Comparison of ENCODE assay signal across 8 cellular contexts in the genomic region with DNA sequence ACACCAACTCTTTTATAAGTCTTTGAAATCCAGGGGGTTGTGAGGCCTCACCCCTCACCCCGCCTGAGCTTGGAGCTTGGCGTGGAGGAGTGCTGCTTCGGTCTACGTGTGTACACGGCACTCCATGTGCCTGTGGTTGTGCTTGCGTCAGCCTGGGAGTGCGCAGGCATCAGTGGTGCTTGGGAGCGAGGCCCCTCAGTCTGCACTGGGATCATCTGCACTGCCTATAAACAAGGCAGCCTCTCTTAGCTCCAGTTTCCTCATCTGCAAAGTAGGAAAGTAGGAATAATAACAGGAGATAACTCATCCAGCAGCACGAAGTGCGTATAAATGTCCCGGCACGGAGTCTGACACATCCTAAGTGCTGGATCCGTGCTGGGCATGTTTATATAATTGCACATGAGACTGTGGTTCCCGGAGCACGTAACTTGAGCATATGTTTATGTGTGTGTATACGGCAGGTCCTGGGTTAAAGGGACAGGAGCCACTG. TPM values are rescaled to one million over a fixed set of nuclear protein-coding genes. Genes with fewer than 3 reads are reported as not detected.
DNase-seq lines count a peak whose midpoint lies in the region; FAIRE-seq and TF ChIP-seq lines count a peak whose summit lies in the region.

No MANE protein-coding gene starts in this region.

- no peak overlapping the region for H3K23ac ChIP-seq in H1 (ENCODE audit: insufficient read length)

- H2BK5ac ChIP-seq in H1 (ENCODE audit: low read depth, low read length): peak overlapping the region; percentile 89

- no peaks in the 10 kb centered on the region for H3K27me3 Mint-ChIP-seq in activated CD4-positive, alpha-beta memory T cell treated with anti-CD3 and anti-CD28 coated beads for 36 hours
- peaks cover 9% of the 10 kb centered on the region for H3K27me3 Mint-ChIP-seq in type B pancreatic cell

- no peak overlapping the region for H3K56ac ChIP-seq in H1 (replicated peaks; ENCODE audit: insufficient read length, low read depth, low read length)

- H3K27me3 ChIP-seq in ACC112 (ENCODE audit: insufficient read depth, low read length): no peaks in the 10 kb centered on the region
- H3K27me3 ChIP-seq in H1 (replicated peaks in 1 of 4; ENCODE audit: control insufficient read depth in 3 of 4, extremely low read depth in 1 of 4, insufficient read depth in 3 of 4, low read length in 3 of 4): peaks cover 0 to 10% (median 8%) of the 10 kb centered on the region in 4 experiments; a peak in 4 of 7 replicates
- no peaks in the 10 kb centered on the region for H3K27me3 ChIP-seq in muscle layer of duodenum (ENCODE audit: low read depth, low read length)

- H3K18ac ChIP-seq in H1 (ENCODE audit: extremely low read depth, low read length): peak overlapping the region; percentile 93

- peaks cover 11% of the 10 kb centered on the region for H3K23me2 ChIP-seq in H1 (ENCODE audit: low read depth, low read length)

- H3K36me3 ChIP-seq in ACC112 (ENCODE audit: insufficient read depth, low read length): no peaks in the 10 kb centered on the region
- no peaks in the 10 kb centered on the region for H3K36me3 ChIP-seq in H1 (ENCODE audit: control insufficient read depth in 2 of 4, insufficient read depth in 4 of 4, low read length in 3 of 4)
- H3K36me3 ChIP-seq in muscle layer of duodenum (ENCODE audit: control insufficient read depth in 1 of 2, insufficient read depth in 2 of 2, low read length in 2 of 2): no peaks in the 10 kb centered on the region

- H3K4me1 ChIP-seq in ACC112 (ENCODE audit: control insufficient read depth, insufficient read depth, low read length, unreplicated experiment): peaks cover 23% of the 10 kb centered on the region
- H3K4me1 ChIP-seq in H1 (replicated peaks in 1 of 4; ENCODE audit: control insufficient read depth in 3 of 4, insufficient read depth in 4 of 4, low read length in 3 of 4): peaks cover 16 to 31% (median 21%) of the 10 kb centered on the region in 4 experiments
- H3K4me1 ChIP-seq in muscle layer of duodenum (ENCODE audit: control insufficient read depth in 1 of 2, insufficient read depth in 2 of 2, low read length in 2 of 2): peaks cover 18 to 46% of the 10 kb centered on the region in 2 donors

- peaks cover 27% of the 10 kb centered on the region for H3K36me3 Mint-ChIP-seq in activated CD4-positive, alpha-beta memory T cell treated with anti-CD3 and anti-CD28 coated beads for 36 hours
- peaks cover 4% of the 10 kb centered on the region for H3K36me3 Mint-ChIP-seq in type B pancreatic cell

- peaks cover 0 to 2% of the 10 kb centered on the region in 2 experiments for H4K20me1 ChIP-seq in H1 (replicated peaks in 1 of 2; ENCODE audit: control insufficient read depth in 1 of 2, insufficient read depth in 2 of 2, low read length in 2 of 2)

- H3K79me1 ChIP-seq in H1 (ENCODE audit: low read depth, low read length): no peaks in the 10 kb centered on the region

- TF ChIP-seq CTCF in H1 (IDR thresholded peaks at IDR 0.05; ENCODE audit: control extremely low read depth in 1 of 3, insufficient read depth in 1 of 3, low read depth in 1 of 3, low read length in 3 of 3) (no peak), type B pancreatic cell (conservative IDR thresholded peaks at IDR 0.05) (no peak)

- no peak overlapping the region for H3K14ac ChIP-seq in H1 (ENCODE audit: insufficient read length)

- no peak for TF ChIP-seq POLR2A in H1 (IDR thresholded peaks at IDR 0.05; ENCODE audit: control extremely low read depth in 1 of 2, low read depth in 2 of 2, low read length in 2 of 2)

- DNase-seq in GM19239 (ENCODE audit: insufficient read length, low spot score) (no peak), HS-27A (ENCODE audit: low read depth) (peak; percentile 76), H1 (ENCODE audit: low read depth in 1 of 2, low spot score in 2 of 2) (no peak), type B pancreatic cell (ENCODE audit: extremely low spot score, unreplicated experiment) (no peak), NCI-H1930 (lab: John Stamatoyannopoulos, UW) (no peak)
- peak; percentile 64 for DNase-seq in activated CD4-positive, alpha-beta memory T cell treated with anti-CD3 and anti-CD28 coated beads for 36 hours

- H3K4me2 ChIP-seq in H1 (ENCODE audit: insufficient read depth in 1 of 2, low read depth in 2 of 2, low read length in 2 of 2): peak overlapping the region; percentile 72 to 86

- peak overlapping the region; percentile 87 for H3K4ac ChIP-seq in H1 (replicated peaks; ENCODE audit: insufficient read length, low read depth, low read length)

- H2AK5ac ChIP-seq in H1 (ENCODE audit: low read depth, low read length): 0 out of 2 replicates have a peak overlapping the region, but pooled peaks have one; percentile 47

- peak overlapping the region; percentile 97; the same call in 1 of the 2 replicates for H2BK20ac ChIP-seq in H1 (ENCODE audit: low read length)

- H3K27ac ChIP-seq in ACC112 (ENCODE audit: low read depth, low read length) (peak overlapping the region; percentile 98), H1 (ENCODE audit: low read depth, low read length) (no peak overlapping the region), muscle layer of duodenum (ENCODE audit: low read length) (peak overlapping the region; percentile 97)

- H2BK15ac ChIP-seq in H1 (ENCODE audit: low read length): peak overlapping the region; percentile 96

- peaks cover 46% of the 10 kb centered on the region for H3K4me1 Mint-ChIP-seq in activated CD4-positive, alpha-beta memory T cell treated with anti-CD3 and anti-CD28 coated beads for 36 hours (ENCODE audit: low read depth)
- H3K4me1 Mint-ChIP-seq in type B pancreatic cell (ENCODE audit: unreplicated experiment): peaks cover 51% of the 10 kb centered on the region

- peak overlapping the region; percentile 91 for H3K4me3 Mint-ChIP-seq in activated CD4-positive, alpha-beta memory T cell treated with anti-CD3 and anti-CD28 coated beads for 36 hours
- peak overlapping the region; percentile 90 for H3K4me3 Mint-ChIP-seq in type B pancreatic cell

- H4K5ac ChIP-seq in H1 (ENCODE audit: insufficient read length, low read depth, low read length): no peak overlapping the region

- CTCF ChIA-PET in activated CD4-positive, alpha-beta memory T cell treated with anti-CD3 and anti-CD28 coated beads for 36 hours (lab: Charles Lee): interaction anchor here (1.2 to 1.6 kb wide), 3 partner anchors 120 to 127 kb away, joined by 3 to 5 read pairs (median 4); no protein-coding TSS in a partner anchor
- CTCF ChIA-PET in H1 (lab: Charles Lee; ENCODE audit: partially characterized antibody): interaction anchor here (0.8 to 1.2 kb wide), 2 partner anchors 13 to 44 kb away, joined by 3 to 4 read pairs; no protein-coding TSS in a partner anchor

- H3K79me2 ChIP-seq in ACC112 (ENCODE audit: control insufficient read depth, insufficient read depth, low read length, unreplicated experiment): peaks cover 22% of the 10 kb centered on the region
- H3K79me2 ChIP-seq in H1 (ENCODE audit: control insufficient read depth in 1 of 2, insufficient read depth in 2 of 2, low read length in 2 of 2): no peaks in the 10 kb centered on the region

- TF ChIP-seq RAD21 in H1 (IDR thresholded peaks at IDR 0.05 in 1 of 2, conservative IDR thresholded peaks at IDR 0.05 in 1 of 2; ENCODE audit: low read depth in 2 of 2, low read length in 2 of 2): no peak

- H2BK120ac ChIP-seq in H1 (replicated peaks; ENCODE audit: low read depth, low read length): peak overlapping the region; percentile 88

- peak overlapping the region; percentile 98; the same call in 1 of the 2 replicates for H2BK12ac ChIP-seq in H1 (ENCODE audit: low read depth, low read length)

- POLR2A ChIA-PET in activated CD4-positive, alpha-beta memory T cell treated with anti-CD3 and anti-CD28 coated beads for 36 hours (lab: Charles Lee): interaction anchor here (1.6 kb wide), 1 partner anchor 411 kb away, joined by 4 read pairs; no protein-coding TSS in a partner anchor
- POLR2A ChIA-PET in H1 (lab: Charles Lee; ENCODE audit: partially characterized antibody): interaction anchor here (0.6 to 2.1 kb wide), 7 partner anchors 10 to 448 kb away, joined by 3 to 6 read pairs (median 3); no protein-coding TSS in a partner anchor

- TF ChIP-seq EP300 in H1 (IDR thresholded peaks at IDR 0.05; ENCODE audit: borderline replicate concordance in 1 of 2, low read depth in 2 of 2, low read length in 2 of 2): no peak

- no peaks in the 10 kb centered on the region for H3K9me3 ChIP-seq in H1 (ENCODE audit: insufficient read depth in 2 of 2, low read depth in 1 of 2, low read length in 1 of 2)
- H3K9me3 ChIP-seq in muscle layer of duodenum (ENCODE audit: control insufficient read depth in 1 of 2, low read length in 2 of 2): no peaks in the 10 kb centered on the region

- no peaks in the 10 kb centered on the region for H3K9me3 Mint-ChIP-seq in activated CD4-positive, alpha-beta memory T cell treated with anti-CD3 and anti-CD28 coated beads for 36 hours
- no peaks in the 10 kb centered on the region for H3K9me3 Mint-ChIP-seq in type B pancreatic cell

- peak overlapping the region; percentile 96 for H3K4me3 ChIP-seq in ACC112 (ENCODE audit: low read depth, low read length)
- H3K4me3 ChIP-seq in H1 (ENCODE audit: extremely low read depth in 1 of 4, insufficient read depth in 2 of 4, low read depth in 3 of 4, low read length in 4 of 4): peak overlapping the region; percentile 46 to 62 (median 52); a peak in 7 of 8 replicates
- peak overlapping the region; percentile 79 to 84 for H3K4me3 ChIP-seq in muscle layer of duodenum (ENCODE audit: low read depth in 1 of 2, low read length in 2 of 2)

- H4K91ac ChIP-seq in H1 (replicated peaks; ENCODE audit: insufficient read length, low read length): peak overlapping the region; percentile 96

- no peak overlapping the region for H4K8ac ChIP-seq in H1 (ENCODE audit: extremely low read depth, insufficient read depth, low read length)

- FAIRE-seq in GM19239 (lab: Jason Lieb, UNC) (peak; percentile 77), H1 (lab: Jason Lieb, UNC) (no peak)

- intact Hi-C loops in activated CD4-positive, alpha-beta memory T cell treated with anti-CD3 and anti-CD28 coated beads for 36 hours (cut with micrococcal nuclease): loop anchor here (1.0 to 10.0 kb wide), 5 partner anchors 9 to 870 kb away; partner anchors contain the start of gene IWS1

- H2AFZ ChIP-seq in ACC112 (ENCODE audit: low read length, unreplicated experiment) (peak overlapping the region; percentile 57), H1 (ENCODE audit: low read length) (no peak overlapping the region)

- H3K9ac ChIP-seq in H1 (replicated peaks in 1 of 4; ENCODE audit: extremely low read depth in 1 of 4, low read depth in 3 of 4, low read length in 3 of 4): no peak overlapping the region; a peak in 1 of 7 replicates

- 27% methylated on average over 16 of the region's 16 CpGs; no CpG with 5 or more reads in 1 of the 2 experiments for WGBS in H1 (ENCODE audit: extremely low coverage in 1 of 2, insufficient coverage in 1 of 2, insufficient read length in 1 of 2, insufficient replicate concordance in 2 of 2, low coverage in 1 of 2, low lambda C conversion rate in 2 of 2, missing lambda C conversion rate in 1 of 2), 2 experiments

- H3K27ac Mint-ChIP-seq in activated CD4-positive, alpha-beta memory T cell treated with anti-CD3 and anti-CD28 coated beads for 36 hours: peak overlapping the region; percentile 97
- peak overlapping the region; percentile 79 for H3K27ac Mint-ChIP-seq in type B pancreatic cell

RNA-seq across cellular contexts. Expression of gene GYPC, which starts 1.2 kb away (rescaled TPM):
- total RNA-seq in activated CD4-positive, alpha-beta memory T cell treated with anti-CD3 and anti-CD28 coated beads for 36 hours: 100 to 1,000 TPM; 123 TPM
- total RNA-seq in H1 (2021; fragmentation: NEBNext Ultra II Directional; extraction: Animal tissue kit (Norgen Biotek cat#: 25700)): 26.7 and 26.8 TPM in 2 replicates
- polyA plus RNA-seq in H1 (2011; rRNA removed): 53.6 and 55.1 TPM in 2 replicates
- 48.8 TPM for polyA plus RNA-seq in H1 (2011; cell fraction: cytosol; rRNA removed)
- polyA plus RNA-seq in H1 (2011; cell fraction: nucleus; rRNA removed): 43.8 TPM
- 35.4 to 41.6 TPM (median 39.4 TPM) in 4 replicates for polyA plus RNA-seq in H1 (2012, experiment 1 of 2)
- 37.6 TPM for polyA plus RNA-seq in H1 (2012, experiment 2 of 2)
- polyA plus RNA-seq in H1 (2013, experiment 1 of 2): 19.9 TPM
- 21.6 TPM for polyA plus RNA-seq in H1 (2013, experiment 2 of 2)
- 30.0 and 32.2 TPM in 2 replicates for polyA minus RNA-seq in H1 (2011; rRNA and poly(A)+ RNA removed)
- polyA minus RNA-seq in H1 (2011; cell fraction: cytosol; rRNA and poly(A)+ RNA removed): 10.3 TPM
- polyA minus RNA-seq in H1 (2011; cell fraction: nucleus; rRNA and poly(A)+ RNA removed): 11.7 TPM
- 13.3 and 45.5 TPM in 2 replicates for total RNA-seq in type B pancreatic cell (ENCODE audit: low replicate concordance)

Comparison
In these comparisons a context has a peak if more than half of its experiments do, and no peak if none do; other contexts are left out.
1. DNase-seq: peak in HS-27A (single experiment) and activated CD4-positive, alpha-beta memory T cell treated with anti-CD3 and anti-CD28 coated beads for 36 hours (single experiment); none in GM19239 (single experiment), H1 (0 of 2), type B pancreatic cell (single experiment) and NCI-H1930 (0 of 2).
2. Peak in every context shown above with its lines, with median percentiles within 50 percentile points of each other: H3K4me3 ChIP-seq.